In the genomic region with DNA sequence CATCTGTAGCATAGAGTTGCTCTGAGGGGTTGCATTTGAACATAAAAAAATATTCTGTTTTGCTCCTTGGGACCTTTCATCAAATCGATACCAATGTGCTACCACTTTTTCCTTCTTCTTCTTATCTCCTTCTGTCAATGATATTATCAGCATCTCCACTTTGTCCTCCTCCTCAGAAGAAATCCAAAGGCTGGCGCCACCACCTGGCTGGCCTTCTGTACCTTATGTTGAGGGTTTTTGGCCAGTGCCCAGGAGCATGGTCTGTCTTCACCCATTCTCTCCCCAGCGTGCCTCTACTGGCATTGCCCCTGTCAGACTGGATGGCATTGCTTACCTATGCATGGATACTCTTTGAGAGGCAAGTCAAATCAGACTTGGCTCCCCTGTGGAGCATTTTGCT, we compare ENCODE assay signal across 20 cellular contexts.
DNase-seq lines count a peak whose midpoint lies in the region; ATAC-seq, FAIRE-seq and TF ChIP-seq lines count a peak whose summit lies in the region.
"Had no signal": no experiment of that assay in that cellular context is flagged by ENCODE, and none has a peak within 500 bp of the region (broad histone marks: within the 10 kb centered on the region; RNA-seq: fewer than 3 reads in every experiment).

No MANE protein-coding gene starts in this region.

- H3K4me2 ChIP-seq in IMR-90 (ENCODE audit: low read depth, low read length) (no peak overlapping the region), neural progenitor cell (no peak overlapping the region)
- H3K4me2 ChIP-seq: SK-N-SH had no signal

- H3K9me1 ChIP-seq in IMR-90 (ENCODE audit: insufficient read depth, low read length): no peaks in the 10 kb centered on the region

- H3K27ac ChIP-seq in IMR-90 (ENCODE audit: insufficient read depth, low read length) (no peak overlapping the region), neural progenitor cell (no peak overlapping the region)
- H3K27ac ChIP-seq: C4-2B had no signal

- H4K8ac ChIP-seq in IMR-90 (ENCODE audit: low read depth in 2 of 2, low read length in 2 of 2): no peak overlapping the region

- H4K5ac ChIP-seq in IMR-90 (ENCODE audit: low read depth, low read length): no peak overlapping the region

- no peak overlapping the region for H3K18ac ChIP-seq in IMR-90 (ENCODE audit: low read depth, low read length)

- H3K56ac ChIP-seq in IMR-90 (ENCODE audit: extremely low read depth, insufficient read depth, low read length): no peak overlapping the region

- H3K4me3 ChIP-seq in IMR-90 (ENCODE audit: insufficient read depth, low read depth, low read length): no peak overlapping the region
- H3K4me3 ChIP-seq in bronchial epithelial cell (ENCODE audit: low read depth, low read length): no peak overlapping the region
- H3K4me3 ChIP-seq in neural progenitor cell: no peak overlapping the region
- H3K4me3 ChIP-seq: HAP-1 had no signal

- no peak for FAIRE-seq in bronchial epithelial cell (lab: Jason Lieb, UNC)
- FAIRE-seq: HepG2, RCC 7860 had no signal

- dilution Hi-C loops in IMR-90 (cut with HindIII; ENCODE audit: low sequenced_read_pairs, unreplicated experiment): no loop called here

- H2BK20ac ChIP-seq in IMR-90 (ENCODE audit: low read depth, low read length): no peak overlapping the region

- no peaks in the 10 kb centered on the region for H3K4me1 Mint-ChIP-seq in neural progenitor cell
- no peaks in the 10 kb centered on the region for H3K4me1 Mint-ChIP-seq in activated CD4-positive, alpha-beta T cell treated with anti-CD3 and anti-CD28 coated beads, Interleukin-2, amount 10 ng/mL, durations not matched to agents 7 days and 5 days

- no peak overlapping the region for H3K14ac ChIP-seq in IMR-90 (replicated peaks; ENCODE audit: low read depth, low read length)

- H3K9ac ChIP-seq in IMR-90 (ENCODE audit: low read depth, low read length) (no peak overlapping the region), neural progenitor cell (no peak overlapping the region)
- H3K9ac ChIP-seq: SK-N-SH had no signal

- no peak overlapping the region for H3K4ac ChIP-seq in IMR-90 (ENCODE audit: low read depth, low read length)

- no peak overlapping the region for H2AFZ ChIP-seq in IMR-90 (replicated peaks; ENCODE audit: low read length, poor library complexity)
- H2AFZ ChIP-seq in neural progenitor cell (replicated peaks): no peak overlapping the region

- CTCF ChIA-PET in IMR-90 (lab: Yijun Ruan, JAX): no interaction called here
- CTCF ChIA-PET in activated CD4-positive, alpha-beta T cell treated with anti-CD3 and anti-CD28 coated beads, Interleukin-2, amount 10 ng/mL, durations not matched to agents 7 days and 5 days (lab: Charles Lee): no interaction called here

- H3K4me1 ChIP-seq in IMR-90 (ENCODE audit: control insufficient read depth, insufficient read depth, low read length) (no peaks in the 10 kb centered on the region), neural progenitor cell (no peaks in the 10 kb centered on the region)
- H3K4me1 ChIP-seq: HAP-1 had no signal

- TF ChIP-seq POLR2A in IMR-90 (IDR thresholded peaks at IDR 0.05; ENCODE audit: low read depth, low read length): no peak

- no CpG with 5 or more reads among the region's 3 CpGs for WGBS in IMR-90 (ENCODE audit: extremely low coverage in 2 of 2, insufficient read length in 1 of 2), 2 experiments

- peak overlapping the region; percentile 3 for H2AK9ac ChIP-seq in IMR-90 (replicated peaks; ENCODE audit: low read depth, low read length, poor library complexity)

- H3K79me2 ChIP-seq in neural progenitor cell (ENCODE audit: low read depth): no peaks in the 10 kb centered on the region

- H3K9me3 ChIP-seq in IMR-90 (ENCODE audit: control insufficient read depth, insufficient read depth, low read length): peaks cover 25% of the 10 kb centered on the region
- no peaks in the 10 kb centered on the region for H3K9me3 ChIP-seq in neural progenitor cell (ENCODE audit: low read depth)
- H3K9me3 ChIP-seq: HAP-1, SK-N-SH had no signal

- H3K36me3 Mint-ChIP-seq in neural progenitor cell: no peaks in the 10 kb centered on the region
- H3K36me3 Mint-ChIP-seq in activated CD4-positive, alpha-beta T cell treated with anti-CD3 and anti-CD28 coated beads, Interleukin-2, amount 10 ng/mL, durations not matched to agents 7 days and 5 days (ENCODE audit: low read depth): no peaks in the 10 kb centered on the region

- H4K91ac ChIP-seq in IMR-90 (ENCODE audit: insufficient read depth, low read depth, low read length): no peak overlapping the region

- H4K20me1 ChIP-seq in IMR-90 (ENCODE audit: insufficient read depth, low read length) (no peaks in the 10 kb centered on the region), neural progenitor cell (ENCODE audit: low read depth) (no peaks in the 10 kb centered on the region)

- no peak overlapping the region for H3K4me3 Mint-ChIP-seq in neural progenitor cell
- H3K4me3 Mint-ChIP-seq in activated CD4-positive, alpha-beta T cell treated with anti-CD3 and anti-CD28 coated beads, Interleukin-2, amount 10 ng/mL, durations not matched to agents 7 days and 5 days: no peak overlapping the region

- H3K36me3 ChIP-seq in IMR-90 (ENCODE audit: control insufficient read depth, insufficient read depth, low read length) (no peaks in the 10 kb centered on the region), bronchial epithelial cell (ENCODE audit: control insufficient read depth, insufficient read depth, low read length) (no peaks in the 10 kb centered on the region), neural progenitor cell (no peaks in the 10 kb centered on the region)
- H3K36me3 ChIP-seq: HAP-1 had no signal

- peaks cover 6% of the 10 kb centered on the region for H3K27me3 Mint-ChIP-seq in neural progenitor cell (ENCODE audit: insufficient read depth, low read depth)
- peaks cover 3% of the 10 kb centered on the region for H3K27me3 Mint-ChIP-seq in activated CD4-positive, alpha-beta T cell treated with anti-CD3 and anti-CD28 coated beads, Interleukin-2, amount 10 ng/mL, durations not matched to agents 7 days and 5 days

- no TSS peak for BruUV-seq in IMR-90 (replicated peaks; lab: Mats Ljungman, UMichigan)

- H2BK120ac ChIP-seq in IMR-90 (ENCODE audit: low read depth, low read length): no peak overlapping the region

- no peak overlapping the region for H3K27ac Mint-ChIP-seq in neural progenitor cell
- H3K27ac Mint-ChIP-seq in activated CD4-positive, alpha-beta T cell treated with anti-CD3 and anti-CD28 coated beads, Interleukin-2, amount 10 ng/mL, durations not matched to agents 7 days and 5 days: no peak overlapping the region

- H3F3A ChIP-seq in neural progenitor cell (ENCODE audit: low read depth): no peaks in the 10 kb centered on the region

- TF ChIP-seq CTCF in GM12873 (IDR thresholded peaks at IDR 0.05; ENCODE audit: insufficient read depth, low read depth, low read length, missing control alignments): peak; percentile 14
- no peak for TF ChIP-seq CTCF in IMR-90 (conservative IDR thresholded peaks at IDR 0.05; ENCODE audit: low read depth, low read length)
- TF ChIP-seq CTCF in bronchial epithelial cell (IDR thresholded peaks at IDR 0.05; ENCODE audit: insufficient read depth, low read length, severe bottlenecking): peak; percentile 11
- TF ChIP-seq CTCF in neural progenitor cell (IDR thresholded peaks at IDR 0.05): peak; percentile 25

- H3K79me1 ChIP-seq in IMR-90 (ENCODE audit: low read depth in 1 of 2, low read length in 2 of 2): no peaks in the 10 kb centered on the region

- H3K27me3 ChIP-seq in IMR-90 (ENCODE audit: control insufficient read depth, insufficient read depth, low read length) (no peaks in the 10 kb centered on the region), bronchial epithelial cell (ENCODE audit: control insufficient read depth, insufficient read depth, low read length) (no peaks in the 10 kb centered on the region), neural progenitor cell (no peaks in the 10 kb centered on the region)

- H2BK15ac ChIP-seq in IMR-90 (ENCODE audit: low read depth, low read length): no peak overlapping the region

- H3K23ac ChIP-seq in IMR-90 (ENCODE audit: low read depth, low read length): no peak overlapping the region

- in situ Hi-C loops in IMR-90 (cut with MboI; ENCODE audit: low sequenced_read_pairs): no loop called here

- no peak overlapping the region for H2BK5ac ChIP-seq in IMR-90 (ENCODE audit: low read depth, low read length, poor library complexity, severe bottlenecking)

- no peaks in the 10 kb centered on the region for H3K9me3 Mint-ChIP-seq in neural progenitor cell
- no peaks in the 10 kb centered on the region for H3K9me3 Mint-ChIP-seq in activated CD4-positive, alpha-beta T cell treated with anti-CD3 and anti-CD28 coated beads, Interleukin-2, amount 10 ng/mL, durations not matched to agents 7 days and 5 days

- POLR2A ChIA-PET in IMR-90 (lab: Charles Lee; ENCODE audit: unreplicated experiment): no interaction called here
- POLR2A ChIA-PET in activated CD4-positive, alpha-beta T cell treated with anti-CD3 and anti-CD28 coated beads, Interleukin-2, amount 10 ng/mL, durations not matched to agents 7 days and 5 days (lab: Charles Lee): no interaction called here

- H2AK5ac ChIP-seq in IMR-90 (ENCODE audit: low read depth, low read length): no peak overlapping the region

- DNase-seq in IMR-90 (no peak), bronchial epithelial cell (ENCODE audit: low read depth) (peak; percentile 8), neural progenitor cell (ENCODE audit: low spot score) (no peak), NCI-H345 (lab: John Stamatoyannopoulos, UW) (no peak)
- no peak for DNase-seq in activated CD4-positive, alpha-beta T cell treated with anti-CD3 and anti-CD28 coated beads, Interleukin-2, amount 10 ng/mL, durations not matched to agents 7 days and 5 days
- DNase-seq in activated CD8-positive, alpha-beta memory T cell treated with anti-CD3 and anti-CD28 coated beads, Interleukin-2, amount 50 U/mL, for 48 hours: no peak
- DNase-seq: AML-193, DMS53, EL, KG1, NCI-H187 treated with DMSO at 0.1 percent for 48 hours, NCI-H446, NCI-H526 treated with DMSO at 0.1 percent for 48 hours, SHP77, SK-N-SH had no signal

- intact Hi-C loops in IMR-90 (cut with micrococcal nuclease): no loop called here

- ATAC-seq in IMR-90 (ENCODE audit: low read depth): no peak
- ATAC-seq: HepG2 had no signal

- TF ChIP-seq RAD21 in IMR-90 (IDR thresholded peaks at IDR 0.05; ENCODE audit: low read length): no peak

TF ChIP-seq in IMR-90, 13 proteins besides CTCF, POLR2A, EP300 and RAD21 (continues in another document):
- TF ChIP-seq BHLHE40 (IDR thresholded peaks at IDR 0.05; ENCODE audit: low read depth, low read length) (no peak), MAZ (IDR thresholded peaks at IDR 0.05; ENCODE audit: borderline replicate concordance, low read depth, low read length) (no peak), MXI1 (IDR thresholded peaks at IDR 0.05; ENCODE audit: borderline replicate concordance, low read depth, low read length) (no peak), CEBPB (IDR thresholded peaks at IDR 0.05; ENCODE audit: low read depth, low read length) (no peak), MAFK (IDR thresholded peaks at IDR 0.05; ENCODE audit: low read depth, low read length) (no peak), SMC3 (IDR thresholded peaks at IDR 0.05; ENCODE audit: low read depth, low read length) (no peak), NFE2L2 (IDR thresholded peaks at IDR 0.05; ENCODE audit: low read depth, low read length) (no peak)
